ENCODE assay signal across 8 cellular contexts in genomic region chr1:33256701-33257387, GRCh38. TPM values are rescaled to one million over a fixed set of nuclear protein-coding genes. Genes with fewer than 3 reads are reported as not detected.
DNase-seq lines count a peak whose midpoint lies in the region; TF ChIP-seq lines count a peak whose summit lies in the region.

No MANE protein-coding gene starts in this region.

- TF ChIP-seq POLR2A in suprapubic skin (IDR thresholded peaks at IDR 0.05), result no peak

- peaks cover 5% of the 10 kb centered on the region for H4K20me1 ChIP-seq in neural cell (ENCODE audit: insufficient read depth)

- peaks cover 28% of the 10 kb centered on the region for H3K4me1 ChIP-seq in HUES6 (ENCODE audit: control insufficient read depth, insufficient read depth, low read length)
- peaks cover 52% of the 10 kb centered on the region for H3K4me1 ChIP-seq in suprapubic skin

- peak; percentile 30 for TF ChIP-seq EP300 in neural cell (conservative IDR thresholded peaks at IDR 0.05; ENCODE audit: poor library complexity, severe bottlenecking)
- TF ChIP-seq EP300 in suprapubic skin (IDR thresholded peaks at IDR 0.05), result no peak

- peaks cover 50% of the 10 kb centered on the region for H3K79me2 ChIP-seq in neural cell (replicated peaks; ENCODE audit: insufficient read depth, low read length)

- H3K9ac ChIP-seq in HUES6 (ENCODE audit: low read length) (peak overlapping the region; percentile 85), neural cell (ENCODE audit: low read length) (peak overlapping the region; percentile 92)

- H3K9me3 ChIP-seq in HUES6 (ENCODE audit: control insufficient read depth, insufficient read depth, low read depth, low read length) (no peaks in the 10 kb centered on the region), neural cell (ENCODE audit: low read length) (no peaks in the 10 kb centered on the region), suprapubic skin (no peaks in the 10 kb centered on the region)

- no peaks in the 10 kb centered on the region for H3K27me3 ChIP-seq in HUES6 (ENCODE audit: control insufficient read depth, insufficient read depth, low read length)
- H3K27me3 ChIP-seq in neural cell (ENCODE audit: insufficient read depth, low read depth, low read length), result no peaks in the 10 kb centered on the region
- H3K27me3 ChIP-seq in suprapubic skin, result no peaks in the 10 kb centered on the region

- H3F3A ChIP-seq in neural cell (ENCODE audit: insufficient read depth, low read length, poor library complexity, severe bottlenecking), result no peaks in the 10 kb centered on the region

- no peaks in the 10 kb centered on the region for H3K36me3 ChIP-seq in HUES6 (ENCODE audit: control insufficient read depth, insufficient read depth, low read length)
- H3K36me3 ChIP-seq in neural cell (ENCODE audit: insufficient read depth, low read length), result no peaks in the 10 kb centered on the region
- H3K36me3 ChIP-seq in suprapubic skin, result no peaks in the 10 kb centered on the region

- peak; percentile 36 for TF ChIP-seq RAD21 in neural cell (conservative IDR thresholded peaks at IDR 0.05)

- no peaks in the 10 kb centered on the region for H3K9me2 ChIP-seq in neural cell (ENCODE audit: insufficient read depth, low read length)

- under 1% methylated on average over 19 of the region's 62 CpGs for WGBS in suprapubic skin

- H3K4me2 ChIP-seq in neural cell (ENCODE audit: low read length), result peak overlapping the region; percentile 92

- TF ChIP-seq CTCF in fibroblast of villous mesenchyme (IDR thresholded peaks at IDR 0.05; ENCODE audit: insufficient read depth, low read depth, low read length) (no peak), neural cell (IDR thresholded peaks at IDR 0.05; ENCODE audit: poor library complexity, severe bottlenecking) (no peak), suprapubic skin (IDR thresholded peaks at IDR 0.05) (no peak)

- H3K4me3 ChIP-seq in HUES6 (ENCODE audit: low read depth, low read length) (peak overlapping the region; percentile 89), fibroblast of villous mesenchyme (ENCODE audit: low read depth, low read length) (peak overlapping the region; percentile 80), neural cell (ENCODE audit: low read length) (peak overlapping the region; percentile 84), suprapubic skin (peak overlapping the region; percentile 72)

- H2AFZ ChIP-seq in neural cell (ENCODE audit: low read depth, low read length), result peak overlapping the region; percentile 60

- DNase-seq in NCI-H524 (lab: John Stamatoyannopoulos, UW) (peak; percentile 26 to 37), NCI-H524 treated with DMSO at 0.1 percent for 48 hours (lab: John Stamatoyannopoulos, UW) (no peak), RPMI8226 (peak; percentile 59), activated gamma-delta T cell (lab: John Stamatoyannopoulos, UW) (peak; percentile 32), fibroblast of villous mesenchyme (ENCODE audit: low read depth) (peak; percentile 75), suprapubic skin (ENCODE audit: low spot score in 2 of 2) (no peak)

- H3K27ac ChIP-seq in HUES6 (ENCODE audit: low read depth, low read length) (peak overlapping the region; percentile 85; the same call in 1 of the 2 replicates), neural cell (ENCODE audit: low read length) (peak overlapping the region; percentile 93), suprapubic skin (peak overlapping the region; percentile 96)

TF ChIP-seq in neural cell, 6 proteins besides CTCF, POLR2A, EP300 and RAD21:
- TF ChIP-seq POLR2AphosphoS5 (IDR thresholded peaks at IDR 0.05) (peak; percentile 38), SMC3 (conservative IDR thresholded peaks at IDR 0.05; ENCODE audit: poor library complexity) (peak; percentile 24), TAF1 (IDR thresholded peaks at IDR 0.05; ENCODE audit: low read depth) (peak; percentile 68), EZH2 (IDR thresholded peaks at IDR 0.05; ENCODE audit: borderline replicate concordance, insufficient read depth, low read length, poor library complexity, severe bottlenecking) (no peak), MXI1 (conservative IDR thresholded peaks at IDR 0.05; ENCODE audit: poor library complexity, severe bottlenecking) (peak; percentile 70)
- TF ChIP-seq, protein P1, sequence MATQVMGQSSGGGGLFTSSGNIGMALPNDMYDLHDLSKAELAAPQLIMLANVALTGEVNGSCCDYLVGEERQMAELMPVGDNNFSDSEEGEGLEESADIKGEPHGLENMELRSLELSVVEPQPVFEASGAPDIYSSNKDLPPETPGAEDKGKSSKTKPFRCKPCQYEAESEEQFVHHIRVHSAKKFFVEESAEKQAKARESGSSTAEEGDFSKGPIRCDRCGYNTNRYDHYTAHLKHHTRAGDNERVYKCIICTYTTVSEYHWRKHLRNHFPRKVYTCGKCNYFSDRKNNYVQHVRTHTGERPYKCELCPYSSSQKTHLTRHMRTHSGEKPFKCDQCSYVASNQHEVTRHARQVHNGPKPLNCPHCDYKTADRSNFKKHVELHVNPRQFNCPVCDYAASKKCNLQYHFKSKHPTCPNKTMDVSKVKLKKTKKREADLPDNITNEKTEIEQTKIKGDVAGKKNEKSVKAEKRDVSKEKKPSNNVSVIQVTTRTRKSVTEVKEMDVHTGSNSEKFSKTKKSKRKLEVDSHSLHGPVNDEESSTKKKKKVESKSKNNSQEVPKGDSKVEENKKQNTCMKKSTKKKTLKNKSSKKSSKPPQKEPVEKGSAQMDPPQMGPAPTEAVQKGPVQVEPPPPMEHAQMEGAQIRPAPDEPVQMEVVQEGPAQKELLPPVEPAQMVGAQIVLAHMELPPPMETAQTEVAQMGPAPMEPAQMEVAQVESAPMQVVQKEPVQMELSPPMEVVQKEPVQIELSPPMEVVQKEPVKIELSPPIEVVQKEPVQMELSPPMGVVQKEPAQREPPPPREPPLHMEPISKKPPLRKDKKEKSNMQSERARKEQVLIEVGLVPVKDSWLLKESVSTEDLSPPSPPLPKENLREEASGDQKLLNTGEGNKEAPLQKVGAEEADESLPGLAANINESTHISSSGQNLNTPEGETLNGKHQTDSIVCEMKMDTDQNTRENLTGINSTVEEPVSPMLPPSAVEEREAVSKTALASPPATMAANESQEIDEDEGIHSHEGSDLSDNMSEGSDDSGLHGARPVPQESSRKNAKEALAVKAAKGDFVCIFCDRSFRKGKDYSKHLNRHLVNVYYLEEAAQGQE (IDR thresholded peaks at IDR 0.05; ENCODE audit: borderline replicate concordance), result no peak

RNA-seq across cellular contexts. Expression of gene ZNF362, which starts 0.6 kb away (rescaled TPM):
- total RNA-seq in fibroblast of villous mesenchyme (9.5 and 12.2 TPM in 2 replicates), suprapubic skin (10 to 100 TPM; 18.7 to 23.9 (median 21.9) TPM)
- polyA plus RNA-seq in neural cell, result 17.6 and 20.1 TPM in 2 replicates
- 25.3 and 28.0 TPM in 2 replicates for polyA minus RNA-seq in neural cell

Comparison
In these comparisons a context has a peak if more than half of its experiments do, and no peak if none do; other contexts are left out.
1. DNase-seq: peak in NCI-H524 (2 of 2), RPMI8226 (single experiment), activated gamma-delta T cell (single experiment) and fibroblast of villous mesenchyme (single experiment); none in NCI-H524 treated with DMSO at 0.1 percent for 48 hours (single experiment) and suprapubic skin (0 of 2).
2. Peak in every context shown above with its lines, with median percentiles within 50 percentile points of each other: H3K27ac ChIP-seq and H3K4me3 ChIP-seq.